19 cellular contexts compared by ENCODE assay signal in genomic region chr2:16569401-16569800, GRCh38.
"Had no signal": no experiment of that assay in that cellular context is flagged by ENCODE, and none has a peak within 500 bp of the region (broad histone marks: within the 10 kb centered on the region; RNA-seq: fewer than 3 reads in every experiment).

No MANE protein-coding gene starts in this region.

- H3K4me3 ChIP-seq: left lung, mucosa of descending colon, upper lobe of right lung had no signal

- H3K9me3 ChIP-seq: left lung, mucosa of descending colon, upper lobe of right lung had no signal

- H3K9me3 Mint-ChIP-seq: activated T-helper 1 cell treated with anti-CD3 and anti-CD28 coated beads, Interleukin-12 subunit alpha, Interleukin-12 subunit beta, Interleukin-2, Interleukin-4 antibody, amounts not matched to agents 30 ng/mL and 10 ng/mL and 1 ng/mL, durations not matched to agents 14 hours and 24 hours and 36 hours; dendritic cell treated with granulocyte-macrophage colony-stimulating factor and Interleukin-4, amounts not matched to agents 40 ng/mL and 50 ng/mL, for 4 days had no signal

- DNase-seq: activated CD4-positive, alpha-beta T cell treated with anti-CD3 and anti-CD28 coated beads for 1 hour; activated CD4-positive, alpha-beta T cell treated with anti-CD3 and anti-CD28 coated beads, Interleukin-2, amount 50 U/mL, for 1 hour; activated CD8-positive, alpha-beta T cell treated with anti-CD3 and anti-CD28 coated beads, Interleukin-2, amount 10 ng/mL, durations not matched to agents 7 days and 5 days; activated gamma-delta T cell; activated naive CD4-positive, alpha-beta T cell treated with anti-CD3 and anti-CD28 coated beads, Interleukin-2, amount 50 U/mL, for 16 hours; activated naive CD8-positive, alpha-beta T cell treated with anti-CD3 and anti-CD28 coated beads, Interleukin-2, amount 50 U/mL, for 24 hours; effector CD4-positive, alpha-beta T cell; kidney; left lung; mucosa of descending colon; naive thymus-derived CD4-positive, alpha-beta T cell; stimulated activated CD4-positive, alpha-beta T cell treated with anti-CD3 and anti-CD28 coated beads, Interleukin-2, amount 100 ng/mL, for 48 hours; stimulated activated CD8-positive, alpha-beta memory T cell treated with anti-CD3 and anti-CD28 coated beads, Interleukin-4, amount 100 ng/mL, for 48 hours; stimulated activated naive B cell treated with anti-CD40 and anti-IgM and Interleukin-4, amounts not matched to agents 10 μg/mL and 1 μg/mL and 100 μg/mL, for 72 hours; T-helper 9 cell; upper lobe of right lung had no signal

- H3K4me1 ChIP-seq: left lung, upper lobe of right lung had no signal

- H3K27me3 ChIP-seq: left lung, upper lobe of right lung had no signal

- H3K27ac ChIP-seq: left lung, upper lobe of right lung had no signal

- H3K4me1 Mint-ChIP-seq: activated naive CD8-positive, alpha-beta T cell treated with anti-CD3 and anti-CD28 coated beads, Interleukin-2, amount 50 U/mL, for 24 hours had no signal

- ATAC-seq: activated CD8-positive, alpha-beta T cell treated with anti-CD3 and anti-CD28 coated beads, Interleukin-2, amount 10 ng/mL, durations not matched to agents 7 days and 5 days; activated naive CD8-positive, alpha-beta T cell treated with anti-CD3 and anti-CD28 coated beads, Interleukin-2, amount 50 U/mL, for 24 hours; left lung; mucosa of descending colon; naive thymus-derived CD4-positive, alpha-beta T cell; sciatic nerve; upper lobe of right lung had no signal

- H3K27me3 Mint-ChIP-seq: activated naive CD8-positive, alpha-beta T cell treated with anti-CD3 and anti-CD28 coated beads, Interleukin-2, amount 50 U/mL, for 24 hours; dendritic cell treated with granulocyte-macrophage colony-stimulating factor and Interleukin-4, amounts not matched to agents 40 ng/mL and 50 ng/mL, for 4 days; stimulated activated naive B cell treated with anti-CD40 and anti-IgM and Interleukin-4, amounts not matched to agents 10 μg/mL and 1 μg/mL and 100 μg/mL, for 72 hours had no signal

- H3K4me3 Mint-ChIP-seq: activated CD8-positive, alpha-beta T cell treated with anti-CD3 and anti-CD28 coated beads, Interleukin-2, amount 10 ng/mL, durations not matched to agents 7 days and 5 days; activated naive CD8-positive, alpha-beta T cell treated with anti-CD3 and anti-CD28 coated beads, Interleukin-2, amount 50 U/mL, for 24 hours; activated T-helper 1 cell treated with anti-CD3 and anti-CD28 coated beads, Interleukin-12 subunit alpha, Interleukin-12 subunit beta, Interleukin-2, Interleukin-4 antibody, amounts not matched to agents 30 ng/mL and 10 ng/mL and 1 ng/mL, durations not matched to agents 14 hours and 24 hours and 36 hours; dendritic cell treated with granulocyte-macrophage colony-stimulating factor and Interleukin-4, amounts not matched to agents 40 ng/mL and 50 ng/mL, for 4 days; naive thymus-derived CD4-positive, alpha-beta T cell; stimulated activated naive B cell treated with anti-CD40 and anti-IgM and Interleukin-4, amounts not matched to agents 10 μg/mL and 1 μg/mL and 100 μg/mL, for 72 hours had no signal

- H3K27ac Mint-ChIP-seq: activated CD8-positive, alpha-beta T cell treated with anti-CD3 and anti-CD28 coated beads, Interleukin-2, amount 10 ng/mL, durations not matched to agents 7 days and 5 days; activated naive CD8-positive, alpha-beta T cell treated with anti-CD3 and anti-CD28 coated beads, Interleukin-2, amount 50 U/mL, for 24 hours; activated T-helper 1 cell treated with anti-CD3 and anti-CD28 coated beads, Interleukin-12 subunit alpha, Interleukin-12 subunit beta, Interleukin-2, Interleukin-4 antibody, amounts not matched to agents 30 ng/mL and 10 ng/mL and 1 ng/mL, durations not matched to agents 14 hours and 24 hours and 36 hours; dendritic cell treated with granulocyte-macrophage colony-stimulating factor and Interleukin-4, amounts not matched to agents 40 ng/mL and 50 ng/mL, for 4 days; naive thymus-derived CD4-positive, alpha-beta T cell; stimulated activated naive B cell treated with anti-CD40 and anti-IgM and Interleukin-4, amounts not matched to agents 10 μg/mL and 1 μg/mL and 100 μg/mL, for 72 hours had no signal
